Comparison of ENCODE assay signal across 8 cellular contexts in genomic region chr11:12281571-12282478, GRCh38.
DNase-seq lines count a peak whose midpoint lies in the region; ATAC-seq and TF ChIP-seq lines count a peak whose summit lies in the region.

No MANE protein-coding gene starts in this region.

- no peak overlapping the region for H3K27ac ChIP-seq in iPS DF 6.9 (ENCODE audit: low read length)

- peaks cover 4% of the 10 kb centered on the region for H3K27me3 Mint-ChIP-seq in brain

- no peaks in the 10 kb centered on the region for H3K4me1 ChIP-seq in iPS DF 6.9 (ENCODE audit: control insufficient read depth, insufficient read depth, low read length)

- no peak overlapping the region for H3K4me3 Mint-ChIP-seq in brain

- H3K27ac Mint-ChIP-seq in brain = peak overlapping the region in 2 of 5 experiments; percentile 40 to 66

- peak; percentile 88 for DNase-seq in AG08395 (ENCODE audit: low spot score)
- peak; percentile 54 for DNase-seq in NCI-H146 treated with DMSO at 0.1 percent for 48 hours (lab: John Stamatoyannopoulos, UW; ENCODE audit: unreplicated experiment)
- peak; percentile 77 for DNase-seq in UCSD-AML1 (lab: John Stamatoyannopoulos, UW; ENCODE audit: unreplicated experiment)
- peak; percentile 77 for DNase-seq in iPS DF 6.9 (ENCODE audit: low read depth, low spot score)
- DNase-seq in stimulated activated CD4-positive, alpha-beta T cell treated with anti-CD3 and anti-CD28 coated beads, Interleukin-12 subunit alpha, Interleukin-12 subunit beta, amount 100 ng/mL, for 24 hours (ENCODE audit: low read depth in 2 of 2) = peak; percentile 64 to 82

- WGBS in iPS DF 6.9 (ENCODE audit: insufficient coverage, insufficient read length) = no CpG with 5 or more reads among the region's 12 CpGs

- no peaks in the 10 kb centered on the region for H3K9me3 Mint-ChIP-seq in brain

- H3K36me3 ChIP-seq in iPS DF 6.9 (ENCODE audit: control insufficient read depth, insufficient read depth, low read length) = no peaks in the 10 kb centered on the region

- peaks cover 15% of the 10 kb centered on the region for H3K4me1 Mint-ChIP-seq in brain

- ATAC-seq in GM18867 (IDR thresholded peaks at IDR 0.05; ENCODE audit: unreplicated experiment) (peak; percentile 67), HG03135 (IDR thresholded peaks at IDR 0.05; ENCODE audit: unreplicated experiment) (no peak)

- no peak overlapping the region for H3K4me3 ChIP-seq in iPS DF 6.9 (ENCODE audit: low read length)

- no peaks in the 10 kb centered on the region for H3K9me3 ChIP-seq in iPS DF 6.9 (ENCODE audit: control insufficient read depth, insufficient read depth, low read length)

- TF ChIP-seq CTCF in brain (conservative IDR thresholded peaks at IDR 0.05) = peak; percentile 99 to 100

- no peaks in the 10 kb centered on the region for H3K36me3 Mint-ChIP-seq in brain

- H3K27me3 ChIP-seq in iPS DF 6.9 (ENCODE audit: control insufficient read depth, insufficient read depth, low read length) = no peaks in the 10 kb centered on the region
